In the genomic region with DNA sequence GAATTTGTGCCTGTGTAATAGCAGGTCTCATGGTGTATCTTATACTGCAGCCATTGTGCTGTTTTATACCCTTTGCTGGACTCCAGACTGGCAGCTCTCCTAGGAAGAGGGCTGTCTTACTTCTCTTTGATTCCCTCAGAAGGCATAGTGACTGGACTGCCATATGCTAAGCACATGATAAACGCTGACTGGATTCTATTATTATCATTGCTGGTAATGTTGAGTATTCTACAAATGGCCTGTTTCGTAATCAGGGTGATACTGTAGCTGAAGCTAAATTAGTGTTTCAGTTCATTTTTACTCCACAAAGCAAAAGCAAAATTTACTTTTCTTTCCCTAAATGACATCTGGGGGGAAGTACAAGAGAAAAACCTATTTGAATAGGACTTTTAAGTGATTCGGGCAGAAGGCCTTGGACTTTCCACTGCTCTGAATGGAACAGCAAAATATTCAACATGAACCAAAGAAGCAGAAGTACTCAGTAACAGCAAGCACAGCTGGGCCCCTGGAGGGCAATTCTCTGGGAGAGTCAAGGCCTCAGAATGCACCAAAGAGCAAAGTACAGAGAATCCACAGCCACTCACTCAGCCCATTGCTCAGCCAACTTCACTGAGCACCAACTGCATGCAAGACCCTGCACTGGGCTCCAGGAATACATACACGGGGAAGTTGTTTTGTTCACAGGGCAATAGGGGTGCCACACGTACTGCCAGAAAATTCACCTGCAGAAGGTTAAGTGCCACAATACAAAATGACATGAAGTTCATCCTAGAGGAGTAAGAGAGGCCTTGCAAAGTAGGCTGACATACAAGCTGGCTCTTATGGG, we compare ENCODE assay signal across 8 cellular contexts. TPM values are rescaled to one million over a fixed set of nuclear protein-coding genes. Genes with fewer than 3 reads are reported as not detected.
DNase-seq lines count a peak whose midpoint lies in the region; ATAC-seq and TF ChIP-seq lines count a peak whose summit lies in the region.

No MANE protein-coding gene starts in this region.

- H3K36me3 ChIP-seq in Peyer's patch = no peaks in the 10 kb centered on the region
- H3K36me3 ChIP-seq in cardiac muscle cell = no peaks in the 10 kb centered on the region
- H3K36me3 ChIP-seq in thoracic aorta = no peaks in the 10 kb centered on the region
- H3K36me3 ChIP-seq in PC-9 (ENCODE audit: low read depth) = no peaks in the 10 kb centered on the region

- peaks cover 49% of the 10 kb centered on the region for H3K4me1 Mint-ChIP-seq in activated naive CD4-positive, alpha-beta T cell treated with anti-CD3 and anti-CD28 coated beads for 36 hours (ENCODE audit: low read depth)
- no peaks in the 10 kb centered on the region for H3K4me1 Mint-ChIP-seq in immature natural killer cell

- peak in 1 of 6 experiments; percentile 6 for TF ChIP-seq CTCF in Peyer's patch (IDR thresholded peaks at IDR 0.05)
- TF ChIP-seq CTCF in cardiac muscle cell (IDR thresholded peaks at IDR 0.05; ENCODE audit: low read depth, low read length) = no peak
- no peak for TF ChIP-seq CTCF in thoracic aorta (IDR thresholded peaks at IDR 0.05)
- TF ChIP-seq CTCF in PC-9 (conservative IDR thresholded peaks at IDR 0.05) = no peak

- H3K27me3 ChIP-seq in Peyer's patch = no peaks in the 10 kb centered on the region
- H3K27me3 ChIP-seq in cardiac muscle cell = no peaks in the 10 kb centered on the region
- no peaks in the 10 kb centered on the region for H3K27me3 ChIP-seq in thoracic aorta (replicated peaks; ENCODE audit: insufficient read depth)
- H3K27me3 ChIP-seq in PC-9 (ENCODE audit: insufficient read depth, low read depth) = no peaks in the 10 kb centered on the region

- peak; percentile 60 for ATAC-seq in HG02970 (IDR thresholded peaks at IDR 0.05; ENCODE audit: low FRiP score, unreplicated experiment)
- no peak for ATAC-seq in thoracic aorta (ENCODE audit: insufficient number of reproducible peaks, low FRiP score, low read depth)

- peak overlapping the region; percentile 91 for H3K27ac Mint-ChIP-seq in activated naive CD4-positive, alpha-beta T cell treated with anti-CD3 and anti-CD28 coated beads for 36 hours
- peak overlapping the region in 1 of 6 donors; percentile 51 for H3K27ac Mint-ChIP-seq in immature natural killer cell

- H3K9me3 ChIP-seq in Peyer's patch (no peaks in the 10 kb centered on the region), cardiac muscle cell (ENCODE audit: low read depth) (no peaks in the 10 kb centered on the region), thoracic aorta (no peaks in the 10 kb centered on the region), PC-9 (ENCODE audit: insufficient read depth, low read depth) (no peaks in the 10 kb centered on the region)

- BruUV-seq in PC-9 (replicated peaks; lab: Mats Ljungman, UMichigan) = no TSS peak

- no peaks in the 10 kb centered on the region for H3K36me3 Mint-ChIP-seq in activated naive CD4-positive, alpha-beta T cell treated with anti-CD3 and anti-CD28 coated beads for 36 hours (ENCODE audit: low read depth)
- no peaks in the 10 kb centered on the region for H3K36me3 Mint-ChIP-seq in immature natural killer cell

- no peak overlapping the region for H2AFZ ChIP-seq in PC-9

- H4K20me1 ChIP-seq in PC-9 (ENCODE audit: insufficient read depth) = no peaks in the 10 kb centered on the region

- peaks cover 3 to 29% (median 15%) of the 10 kb centered on the region in 4 donors for H3K4me1 ChIP-seq in Peyer's patch
- no peaks in the 10 kb centered on the region for H3K4me1 ChIP-seq in cardiac muscle cell (ENCODE audit: low read depth)
- H3K4me1 ChIP-seq in thoracic aorta (ENCODE audit: control insufficient read depth in 1 of 2, low read depth in 2 of 2) = peaks cover 0 to 3% of the 10 kb centered on the region in 2 donors
- no peaks in the 10 kb centered on the region for H3K4me1 ChIP-seq in PC-9 (replicated peaks; ENCODE audit: insufficient read depth)

- H3K27me3 Mint-ChIP-seq in activated naive CD4-positive, alpha-beta T cell treated with anti-CD3 and anti-CD28 coated beads for 36 hours (ENCODE audit: low read depth) = no peaks in the 10 kb centered on the region
- H3K27me3 Mint-ChIP-seq in immature natural killer cell (ENCODE audit: low read depth in 3 of 3) = peaks cover 0 to 4% (median 0%) of the 10 kb centered on the region in 3 donors

- intact Hi-C loops in activated naive CD4-positive, alpha-beta T cell treated with anti-CD3 and anti-CD28 coated beads for 36 hours (cut with micrococcal nuclease) = loop anchor here (1.0 to 2.0 kb wide), 4 partner anchors 8 to 82 kb away; partner anchors contain the start of genes BCL2A1 and MTHFS
- intact Hi-C loops in PC-9 (cut with micrococcal nuclease; ENCODE audit: unreplicated experiment) = no loop called here

- peaks cover 2% of the 10 kb centered on the region for H3K9me3 Mint-ChIP-seq in activated naive CD4-positive, alpha-beta T cell treated with anti-CD3 and anti-CD28 coated beads for 36 hours
- H3K9me3 Mint-ChIP-seq in immature natural killer cell = no peaks in the 10 kb centered on the region

- CTCF ChIA-PET in activated naive CD4-positive, alpha-beta T cell treated with anti-CD3 and anti-CD28 coated beads for 36 hours (lab: Charles Lee) = interaction anchor here (1.2 to 3.1 kb wide), 5 partner anchors 8 to 598 kb away, joined by 4 to 17 read pairs (median 8); partner anchors contain the start of gene BCL2A1
- CTCF ChIA-PET in PC-9 (lab: Charles Lee) = no interaction called here

- H3K79me2 ChIP-seq in PC-9 (ENCODE audit: low read depth) = no peaks in the 10 kb centered on the region

- no peaks in the 10 kb centered on the region for H3F3A ChIP-seq in PC-9 (ENCODE audit: insufficient read depth, low read depth)

- no peak overlapping the region for H3K4me2 ChIP-seq in PC-9

- POLR2A ChIA-PET in PC-9 (lab: Charles Lee; ENCODE audit: unreplicated experiment) = no interaction called here

- no peak for TF ChIP-seq POLR2A in Peyer's patch (IDR thresholded peaks at IDR 0.05)

- peak; percentile 69 for DNase-seq in activated naive CD4-positive, alpha-beta T cell treated with anti-CD3 and anti-CD28 coated beads for 36 hours
- no peak for DNase-seq in activated naive CD4-positive, alpha-beta T cell treated with Interleukin-2 at 50 U/mL for 16 hours
- DNase-seq in Peyer's patch (peak; percentile 45 to 72 (median 51)), cardiac muscle cell (ENCODE audit: low read depth in 1 of 2, low spot score in 1 of 2) (peak; percentile 14 to 79), thoracic aorta (ENCODE audit: low spot score) (no peak), immature natural killer cell (no peak), PC-9 (no peak)

- peak overlapping the region; percentile 41 for H3K4me3 Mint-ChIP-seq in activated naive CD4-positive, alpha-beta T cell treated with anti-CD3 and anti-CD28 coated beads for 36 hours
- H3K4me3 Mint-ChIP-seq in immature natural killer cell = no peak overlapping the region

- no peaks in the 10 kb centered on the region for H3K9me2 ChIP-seq in PC-9 (ENCODE audit: insufficient read depth)

- H3K4me3 ChIP-seq in Peyer's patch (no peak overlapping the region), cardiac muscle cell (no peak overlapping the region), thoracic aorta (no peak overlapping the region), PC-9 (no peak overlapping the region)

- H3K27ac ChIP-seq in Peyer's patch = peak overlapping the region; percentile 27 to 78 (median 60)
- peak overlapping the region; percentile 22 for H3K27ac ChIP-seq in cardiac muscle cell
- peak overlapping the region; percentile 43 to 45 for H3K27ac ChIP-seq in thoracic aorta
- H3K27ac ChIP-seq in PC-9 = no peak overlapping the region

RNA-seq across cellular contexts. Expression of gene BCL2A1, which starts 7.9 kb away (rescaled TPM):
- 10 to 100 TPM; 79.1 to 88.7 TPM for total RNA-seq in activated naive CD4-positive, alpha-beta T cell treated with anti-CD3 and anti-CD28 coated beads for 36 hours
- 10 to 100 TPM in 1 of 4 donors, 1 to 10 TPM in 1, not detected in 2; 3.8 to 21.5 TPM for total RNA-seq in Peyer's patch
- not detected in 2 replicates for total RNA-seq in cardiac muscle cell
- 0.18 TPM in 1 of 2 replicates, not detected in the other for polyA plus RNA-seq in cardiac muscle cell
- 1 to 10 TPM in 1 of 2 donors, not detected in 1; 7.5 TPM for total RNA-seq in thoracic aorta
- 10 to 100 TPM; 11.2 to 16.1 (median 12.2) TPM for polyA plus RNA-seq in immature natural killer cell
- total RNA-seq in PC-9 (2021) = not detected in 2 replicates

Comparison
In these comparisons a context has a peak if more than half of its experiments do, and no peak if none do; other contexts are left out.
1. DNase-seq: peak in activated naive CD4-positive, alpha-beta T cell treated with anti-CD3 and anti-CD28 coated beads for 36 hours (single experiment), Peyer's patch (3 of 3) and cardiac muscle cell (2 of 2); none in activated naive CD4-positive, alpha-beta T cell treated with Interleukin-2 at 50 U/mL for 16 hours (single experiment), thoracic aorta (single experiment), immature natural killer cell (0 of 3) and PC-9 (0 of 2).